ENCODE assay signal across 8 cellular contexts in genomic region chr1:110212165-110213142, GRCh38. TPM values are rescaled to one million over a fixed set of nuclear protein-coding genes. Genes with fewer than 3 reads are reported as not detected.
DNase-seq lines count a peak whose midpoint lies in the region; ATAC-seq and TF ChIP-seq lines count a peak whose summit lies in the region.

No MANE protein-coding gene starts in this region.

- dilution Hi-C loops in mammary epithelial cell (cut with HindIII; ENCODE audit: low sequenced_read_pairs): no loop called here

- no peaks in the 10 kb centered on the region for H3K27me3 ChIP-seq in CD4-positive, alpha-beta T cell (ENCODE audit: control insufficient read depth, insufficient read depth, low read length)
- H3K27me3 ChIP-seq in mammary epithelial cell (ENCODE audit: insufficient read depth, low read length): no peaks in the 10 kb centered on the region
- no peaks in the 10 kb centered on the region for H3K27me3 ChIP-seq in naive thymus-derived CD4-positive, alpha-beta T cell (ENCODE audit: control insufficient read depth in 2 of 2, insufficient read depth in 2 of 2, low read length in 2 of 2)

- no peaks in the 10 kb centered on the region for H3K27me3 Mint-ChIP-seq in CD4-positive, alpha-beta T cell
- H3K27me3 Mint-ChIP-seq in naive thymus-derived CD4-positive, alpha-beta T cell: peaks cover 0 to 16% (median 0%) of the 10 kb centered on the region in 5 donors

- H3K36me3 ChIP-seq in mammary epithelial cell (ENCODE audit: insufficient read depth, low read length): no peaks in the 10 kb centered on the region
- H3K36me3 ChIP-seq in naive thymus-derived CD4-positive, alpha-beta T cell (ENCODE audit: control insufficient read depth in 2 of 3, insufficient read depth in 3 of 3, low read length in 3 of 3): no peaks in the 10 kb centered on the region

- H3K9ac ChIP-seq in mammary epithelial cell (ENCODE audit: insufficient read depth, low read length): no peak overlapping the region

- H3K4me1 ChIP-seq in mammary epithelial cell (ENCODE audit: insufficient read depth, low read length): peaks cover 18% of the 10 kb centered on the region
- peaks cover 7 to 18% of the 10 kb centered on the region in 2 donors for H3K4me1 ChIP-seq in naive thymus-derived CD4-positive, alpha-beta T cell (ENCODE audit: control insufficient read depth in 2 of 2, insufficient read depth in 2 of 2, low read length in 2 of 2)

- H3K4me1 Mint-ChIP-seq in CD4-positive, alpha-beta T cell (ENCODE audit: low read depth): peaks cover 59% of the 10 kb centered on the region
- peaks cover 29 to 63% (median 39%) of the 10 kb centered on the region in 7 donors for H3K4me1 Mint-ChIP-seq in naive thymus-derived CD4-positive, alpha-beta T cell

- no peak overlapping the region for H3K27ac ChIP-seq in CD4-positive, alpha-beta T cell (ENCODE audit: low read depth, low read length)
- no peak overlapping the region for H3K27ac ChIP-seq in mammary epithelial cell (ENCODE audit: insufficient read depth, low read depth, low read length)
- H3K27ac ChIP-seq in naive thymus-derived CD4-positive, alpha-beta T cell (ENCODE audit: low read depth, low read length): no peak overlapping the region

- no peaks in the 10 kb centered on the region for H3K79me2 ChIP-seq in mammary epithelial cell (ENCODE audit: insufficient read depth, low read length)

- CTCF ChIA-PET in CD4-positive, alpha-beta T cell (lab: Charles Lee): interaction anchor here (1.0 to 7.3 kb wide), 4 partner anchors 9 to 125 kb away, joined by 4 to 123 read pairs (median 36); partner anchors contain the start of gene RBM15
- CTCF ChIA-PET in mammary epithelial cell (lab: Charles Lee; ENCODE audit: low non-redundant PET): interaction anchor here (0.6 kb wide), 1 partner anchor 127 kb away, joined by 7 read pairs; no protein-coding TSS in a partner anchor
- CTCF ChIA-PET in naive thymus-derived CD4-positive, alpha-beta T cell (lab: Charles Lee): interaction anchor here (1.1 to 3.4 kb wide), 3 partner anchors 9 to 101 kb away, joined by 3 to 17 read pairs (median 14); no protein-coding TSS in a partner anchor

- H3K4me2 ChIP-seq in mammary epithelial cell (ENCODE audit: insufficient read depth, low read depth, low read length): peak overlapping the region; percentile 98

- BruUV-seq in mammary epithelial cell (replicated peaks; lab: Mats Ljungman, UMichigan): no TSS peak

- H3K4me3 ChIP-seq in mammary epithelial cell (replicated peaks in 1 of 3; ENCODE audit: insufficient read depth in 1 of 3, low read depth in 2 of 3, low read length in 3 of 3): peak overlapping the region in 1 of 3 experiments; percentile 20
- H3K4me3 ChIP-seq in naive thymus-derived CD4-positive, alpha-beta T cell (ENCODE audit: low read length): peak overlapping the region; percentile 72

- POLR2A ChIA-PET in CD4-positive, alpha-beta T cell (lab: Charles Lee): interaction anchor here (0.7 to 6.9 kb wide), 4 partner anchors 9 to 133 kb away, joined by 3 to 199 read pairs (median 5); partner anchors contain the start of gene RBM15
- POLR2A ChIA-PET in naive thymus-derived CD4-positive, alpha-beta T cell (lab: Charles Lee): interaction anchor here (0.6 to 7.7 kb wide), 5 partner anchors 9 to 1520 kb away, joined by 3 to 118 read pairs (median 5); partner anchors contain the start of genes PRPF38B and RBM15

- H4K20me1 ChIP-seq in mammary epithelial cell (ENCODE audit: insufficient read depth, low read length): no peaks in the 10 kb centered on the region

- no peak for ATAC-seq in CD4-positive, alpha-beta T cell (ENCODE audit: poor library complexity)
- no peak for ATAC-seq in naive thymus-derived CD4-positive, alpha-beta T cell
- no peak for ATAC-seq in GM18520 (IDR thresholded peaks at IDR 0.05; ENCODE audit: unreplicated experiment)

- H3K4me3 Mint-ChIP-seq in CD4-positive, alpha-beta T cell: peak overlapping the region; percentile 84
- peak overlapping the region; percentile 68 to 94 (median 80) for H3K4me3 Mint-ChIP-seq in naive thymus-derived CD4-positive, alpha-beta T cell

- intact Hi-C loops in CD4-positive, alpha-beta T cell (cut with DNase I, micrococcal nuclease): loop anchor here in 1 of 2 experiments (5.0 kb wide), 1 partner anchor 405 kb away; no protein-coding TSS in a partner anchor
- intact Hi-C loops in mammary epithelial cell (cut with micrococcal nuclease): loop anchor here (5.0 kb wide), 1 partner anchor 40 kb away; no protein-coding TSS in a partner anchor
- intact Hi-C loops in naive thymus-derived CD4-positive, alpha-beta T cell (cut with micrococcal nuclease): loop anchor here (5.0 to 10.0 kb wide), 4 partner anchors 180 to 1262 kb away; partner anchors contain the start of genes C1orf162 (in 1 of the 2), GNAI3 (in 1 of the 2) and STRIP1 (in 1 of the 2)

- peak overlapping the region; percentile 89 for H3K27ac Mint-ChIP-seq in CD4-positive, alpha-beta T cell
- H3K27ac Mint-ChIP-seq in naive thymus-derived CD4-positive, alpha-beta T cell: peak overlapping the region; percentile 35 to 93 (median 82)

- in situ Hi-C loops in mammary epithelial cell (cut with MboI; ENCODE audit: low sequenced_read_pairs in 2 of 2): no loop called here

- H3K36me3 Mint-ChIP-seq in CD4-positive, alpha-beta T cell (ENCODE audit: low read depth): peaks cover 4% of the 10 kb centered on the region
- H3K36me3 Mint-ChIP-seq in naive thymus-derived CD4-positive, alpha-beta T cell: peaks cover 0 to 4% (median 0%) of the 10 kb centered on the region in 5 donors

- TF ChIP-seq CTCF in CD4-positive, alpha-beta T cell (IDR thresholded peaks at IDR 0.05): no peak
- TF ChIP-seq CTCF in mammary epithelial cell (conservative IDR thresholded peaks at IDR 0.05 in 1 of 2, IDR thresholded peaks at IDR 0.05 in 1 of 2; ENCODE audit: extremely low read depth in 1 of 2, insufficient read depth in 1 of 2, low read depth in 1 of 2, low read length in 2 of 2): no peak

- no peak for DNase-seq in CD4-positive, alpha-beta T cell
- DNase-seq in NCI-H1694 treated with DMSO at 0.1 percent for 48 hours (lab: John Stamatoyannopoulos, UW): peak; percentile 87
- no peak for DNase-seq in mammary epithelial cell
- peak in 5 of 9 donors; percentile 11 to 23 (median 17) for DNase-seq in naive thymus-derived CD4-positive, alpha-beta T cell
- no peak for DNase-seq in GOT3 (lab: John Stamatoyannopoulos, UW)
- no peak for DNase-seq in NOMO-1 treated with DMSO at 0.1 percent for 48 hours (lab: John Stamatoyannopoulos, UW; ENCODE audit: unreplicated experiment)
- no peak for DNase-seq in occipital lobe (lab: John Stamatoyannopoulos, UW)

- no peaks in the 10 kb centered on the region for H3K9me3 Mint-ChIP-seq in CD4-positive, alpha-beta T cell
- no peaks in the 10 kb centered on the region for H3K9me3 Mint-ChIP-seq in naive thymus-derived CD4-positive, alpha-beta T cell

- H2AFZ ChIP-seq in mammary epithelial cell (ENCODE audit: low read depth, low read length): peak overlapping the region; percentile 81

- 29% methylated on average over 8 of the region's 21 CpGs for WGBS in mammary epithelial cell (ENCODE audit: low coverage, missing lambda C conversion rate)

- H3K9me3 ChIP-seq in CD4-positive, alpha-beta T cell (ENCODE audit: control insufficient read depth, low read length): no peaks in the 10 kb centered on the region
- no peaks in the 10 kb centered on the region for H3K9me3 ChIP-seq in mammary epithelial cell (replicated peaks; ENCODE audit: insufficient read depth, low read length)
- H3K9me3 ChIP-seq in naive thymus-derived CD4-positive, alpha-beta T cell (ENCODE audit: control insufficient read depth in 2 of 3, low read length in 3 of 3): no peaks in the 10 kb centered on the region

RNA-seq across cellular contexts. Expression of gene KCNC4, which starts 2.3 kb away (rescaled TPM):
- total RNA-seq in CD4-positive, alpha-beta T cell: 10 to 100 TPM; 16.5 to 17.7 TPM
- total RNA-seq in mammary epithelial cell: 1 to 10 TPM; 5.3 to 6.7 TPM
- 3.6 TPM for polyA plus RNA-seq in mammary epithelial cell
- 8.2 TPM for polyA minus RNA-seq in mammary epithelial cell
- 10 to 100 TPM in 4 of 5 experiments, 1 to 10 TPM in 1; 5.8 to 18.2 (median 12.4) TPM for total RNA-seq in naive thymus-derived CD4-positive, alpha-beta T cell
- polyA plus RNA-seq in naive thymus-derived CD4-positive, alpha-beta T cell: 1 to 10 TPM; 1.6 to 2.1 TPM
- 4.8 TPM for total RNA-seq in occipital lobe

Comparison
In these comparisons a context has a peak if more than half of its experiments do, and no peak if none do; other contexts are left out.
1. DNase-seq: peak in NCI-H1694 treated with DMSO at 0.1 percent for 48 hours (single experiment) and naive thymus-derived CD4-positive, alpha-beta T cell (5 of 9); none in CD4-positive, alpha-beta T cell (0 of 10), mammary epithelial cell (single experiment), GOT3 (single experiment), NOMO-1 treated with DMSO at 0.1 percent for 48 hours (single experiment) and occipital lobe (single experiment).